ENCODE assay signal across 1 cellular context in the genomic region with DNA sequence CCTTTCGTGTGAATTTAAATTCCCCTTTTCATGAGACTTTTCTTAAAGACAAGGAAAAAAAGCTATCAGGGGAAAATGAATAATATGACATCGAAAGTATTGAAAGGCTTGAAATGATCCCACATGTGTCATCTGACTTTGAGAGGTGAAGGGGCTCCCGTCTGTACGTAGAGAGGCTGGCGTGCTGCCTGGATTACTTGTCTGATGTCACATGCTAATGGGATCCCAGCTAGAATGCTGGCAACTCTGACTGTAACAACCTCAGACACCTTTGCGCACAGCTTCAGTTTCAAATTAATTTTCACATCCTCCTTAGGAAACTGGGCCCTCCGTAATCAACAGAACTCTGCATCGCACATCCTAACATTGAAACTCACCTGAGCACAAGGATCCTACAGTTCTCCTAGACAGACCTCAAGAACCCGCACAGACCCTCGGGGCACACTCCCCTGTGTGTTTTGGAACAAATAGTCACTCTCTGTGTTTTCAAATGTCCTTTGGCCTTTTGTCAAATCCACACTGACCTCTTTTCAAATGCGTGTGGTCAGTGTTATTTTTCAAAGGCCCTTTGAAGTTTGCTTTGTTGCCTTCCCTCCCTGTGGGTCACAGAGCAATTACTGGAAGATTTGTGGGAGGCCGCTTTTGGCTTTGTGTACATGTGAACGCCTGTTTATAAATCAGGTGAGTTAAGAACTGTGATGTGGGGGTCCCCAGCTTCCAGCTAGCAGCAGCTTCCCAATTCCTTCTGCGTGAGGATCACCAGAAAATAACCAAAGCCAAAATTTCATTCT.
TF ChIP-seq lines count a peak whose summit lies in the region.

No MANE protein-coding gene starts in this region.

TF ChIP-seq in HepG2, 621 proteins besides CTCF, POLR2A, EP300 and RAD21 (continued from another document and continues in another):
- TF ChIP-seq, protein P1, sequence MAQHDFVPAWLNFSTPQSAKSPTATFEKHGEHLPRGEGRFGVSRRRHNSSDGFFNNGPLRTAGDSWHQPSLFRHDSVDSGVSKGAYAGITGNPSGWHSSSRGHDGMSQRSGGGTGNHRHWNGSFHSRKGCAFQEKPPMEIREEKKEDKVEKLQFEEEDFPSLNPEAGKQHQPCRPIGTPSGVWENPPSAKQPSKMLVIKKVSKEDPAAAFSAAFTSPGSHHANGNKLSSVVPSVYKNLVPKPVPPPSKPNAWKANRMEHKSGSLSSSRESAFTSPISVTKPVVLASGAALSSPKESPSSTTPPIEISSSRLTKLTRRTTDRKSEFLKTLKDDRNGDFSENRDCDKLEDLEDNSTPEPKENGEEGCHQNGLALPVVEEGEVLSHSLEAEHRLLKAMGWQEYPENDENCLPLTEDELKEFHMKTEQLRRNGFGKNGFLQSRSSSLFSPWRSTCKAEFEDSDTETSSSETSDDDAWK (CRISPR knock-in tag; IDR thresholded peaks at IDR 0.05) = no peak
- peak; percentile 87; the same call in 1 of the 2 replicates for TF ChIP-seq ETV5 (CRISPR knock-in tag; IDR thresholded peaks at IDR 0.05; ENCODE audit: borderline replicate concordance)
- peak; percentile 99 for TF ChIP-seq RCOR2 (CRISPR knock-in tag; IDR thresholded peaks at IDR 0.05)
- TF ChIP-seq FOXA1 (IDR thresholded peaks at IDR 0.05) = no peak
- TF ChIP-seq FOXA1 (CRISPR knock-in tag; IDR thresholded peaks at IDR 0.05) = peak; percentile 92
- TF ChIP-seq ZNF432 (CRISPR knock-in tag; IDR thresholded peaks at IDR 0.05; ENCODE audit: borderline replicate concordance) = no peak
- no peak for TF ChIP-seq SMARCC2 (IDR thresholded peaks at IDR 0.05)
- TF ChIP-seq LCORL (IDR thresholded peaks at IDR 0.05) = peak; percentile 66; the same call in 1 of the 2 replicates
- TF ChIP-seq LCORL (CRISPR knock-in tag; IDR thresholded peaks at IDR 0.05) = peak; percentile 97
- no peak for TF ChIP-seq TEAD2 (CRISPR knock-in tag; IDR thresholded peaks at IDR 0.05)
- peak; percentile 77; the same call in 1 of the 2 replicates for TF ChIP-seq ESRRA (CRISPR knock-in tag; IDR thresholded peaks at IDR 0.05; ENCODE audit: low read depth)
- no peak for TF ChIP-seq SETDB1 (CRISPR knock-in tag; IDR thresholded peaks at IDR 0.05; ENCODE audit: borderline replicate concordance)
- TF ChIP-seq ZSCAN31 (CRISPR knock-in tag; IDR thresholded peaks at IDR 0.05; ENCODE audit: low read depth) = peak; percentile 88
- TF ChIP-seq, protein P2, sequence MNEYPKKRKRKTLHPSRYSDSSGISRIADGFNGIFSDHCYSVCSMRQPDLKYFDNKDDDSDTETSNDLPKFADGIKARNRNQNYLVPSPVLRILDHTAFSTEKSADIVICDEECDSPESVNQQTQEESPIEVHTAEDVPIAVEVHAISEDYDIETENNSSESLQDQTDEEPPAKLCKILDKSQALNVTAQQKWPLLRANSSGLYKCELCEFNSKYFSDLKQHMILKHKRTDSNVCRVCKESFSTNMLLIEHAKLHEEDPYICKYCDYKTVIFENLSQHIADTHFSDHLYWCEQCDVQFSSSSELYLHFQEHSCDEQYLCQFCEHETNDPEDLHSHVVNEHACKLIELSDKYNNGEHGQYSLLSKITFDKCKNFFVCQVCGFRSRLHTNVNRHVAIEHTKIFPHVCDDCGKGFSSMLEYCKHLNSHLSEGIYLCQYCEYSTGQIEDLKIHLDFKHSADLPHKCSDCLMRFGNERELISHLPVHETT (CRISPR knock-in tag; conservative IDR thresholded peaks at IDR 0.05) = 0 out of 2 replicates have a peak, but pooled peaks have one; percentile 78
- TF ChIP-seq TCF7 (IDR thresholded peaks at IDR 0.05; ENCODE audit: low read depth) = peak; percentile 100
- peak; percentile 96 for TF ChIP-seq KDM3A (CRISPR knock-in tag; IDR thresholded peaks at IDR 0.05; ENCODE audit: low read depth)
- TF ChIP-seq, protein P3, sequence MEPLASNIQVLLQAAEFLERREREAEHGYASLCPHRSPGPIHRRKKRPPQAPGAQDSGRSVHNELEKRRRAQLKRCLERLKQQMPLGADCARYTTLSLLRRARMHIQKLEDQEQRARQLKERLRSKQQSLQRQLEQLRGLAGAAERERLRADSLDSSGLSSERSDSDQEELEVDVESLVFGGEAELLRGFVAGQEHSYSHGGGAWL (CRISPR knock-in tag; IDR thresholded peaks at IDR 0.05) = peak; percentile 55; the same call in 1 of the 2 replicates
- TF ChIP-seq, protein P4, sequence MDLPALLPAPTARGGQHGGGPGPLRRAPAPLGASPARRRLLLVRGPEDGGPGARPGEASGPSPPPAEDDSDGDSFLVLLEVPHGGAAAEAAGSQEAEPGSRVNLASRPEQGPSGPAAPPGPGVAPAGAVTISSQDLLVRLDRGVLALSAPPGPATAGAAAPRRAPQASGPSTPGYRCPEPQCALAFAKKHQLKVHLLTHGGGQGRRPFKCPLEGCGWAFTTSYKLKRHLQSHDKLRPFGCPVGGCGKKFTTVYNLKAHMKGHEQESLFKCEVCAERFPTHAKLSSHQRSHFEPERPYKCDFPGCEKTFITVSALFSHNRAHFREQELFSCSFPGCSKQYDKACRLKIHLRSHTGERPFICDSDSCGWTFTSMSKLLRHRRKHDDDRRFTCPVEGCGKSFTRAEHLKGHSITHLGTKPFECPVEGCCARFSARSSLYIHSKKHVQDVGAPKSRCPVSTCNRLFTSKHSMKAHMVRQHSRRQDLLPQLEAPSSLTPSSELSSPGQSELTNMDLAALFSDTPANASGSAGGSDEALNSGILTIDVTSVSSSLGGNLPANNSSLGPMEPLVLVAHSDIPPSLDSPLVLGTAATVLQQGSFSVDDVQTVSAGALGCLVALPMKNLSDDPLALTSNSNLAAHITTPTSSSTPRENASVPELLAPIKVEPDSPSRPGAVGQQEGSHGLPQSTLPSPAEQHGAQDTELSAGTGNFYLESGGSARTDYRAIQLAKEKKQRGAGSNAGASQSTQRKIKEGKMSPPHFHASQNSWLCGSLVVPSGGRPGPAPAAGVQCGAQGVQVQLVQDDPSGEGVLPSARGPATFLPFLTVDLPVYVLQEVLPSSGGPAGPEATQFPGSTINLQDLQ (CRISPR knock-in tag; IDR thresholded peaks at IDR 0.05) = no peak
- TF ChIP-seq, protein P5, sequence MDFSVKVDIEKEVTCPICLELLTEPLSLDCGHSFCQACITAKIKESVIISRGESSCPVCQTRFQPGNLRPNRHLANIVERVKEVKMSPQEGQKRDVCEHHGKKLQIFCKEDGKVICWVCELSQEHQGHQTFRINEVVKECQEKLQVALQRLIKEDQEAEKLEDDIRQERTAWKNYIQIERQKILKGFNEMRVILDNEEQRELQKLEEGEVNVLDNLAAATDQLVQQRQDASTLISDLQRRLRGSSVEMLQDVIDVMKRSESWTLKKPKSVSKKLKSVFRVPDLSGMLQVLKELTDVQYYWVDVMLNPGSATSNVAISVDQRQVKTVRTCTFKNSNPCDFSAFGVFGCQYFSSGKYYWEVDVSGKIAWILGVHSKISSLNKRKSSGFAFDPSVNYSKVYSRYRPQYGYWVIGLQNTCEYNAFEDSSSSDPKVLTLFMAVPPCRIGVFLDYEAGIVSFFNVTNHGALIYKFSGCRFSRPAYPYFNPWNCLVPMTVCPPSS (IDR thresholded peaks at IDR 0.05) = no peak
- no peak for TF ChIP-seq ZNF484 (CRISPR knock-in tag; IDR thresholded peaks at IDR 0.05; ENCODE audit: borderline replicate concordance, low read depth)
- TF ChIP-seq ZNF263 (CRISPR knock-in tag; IDR thresholded peaks at IDR 0.05) = no peak; the same call in 1 of the 2 replicates
- TF ChIP-seq, protein P6, sequence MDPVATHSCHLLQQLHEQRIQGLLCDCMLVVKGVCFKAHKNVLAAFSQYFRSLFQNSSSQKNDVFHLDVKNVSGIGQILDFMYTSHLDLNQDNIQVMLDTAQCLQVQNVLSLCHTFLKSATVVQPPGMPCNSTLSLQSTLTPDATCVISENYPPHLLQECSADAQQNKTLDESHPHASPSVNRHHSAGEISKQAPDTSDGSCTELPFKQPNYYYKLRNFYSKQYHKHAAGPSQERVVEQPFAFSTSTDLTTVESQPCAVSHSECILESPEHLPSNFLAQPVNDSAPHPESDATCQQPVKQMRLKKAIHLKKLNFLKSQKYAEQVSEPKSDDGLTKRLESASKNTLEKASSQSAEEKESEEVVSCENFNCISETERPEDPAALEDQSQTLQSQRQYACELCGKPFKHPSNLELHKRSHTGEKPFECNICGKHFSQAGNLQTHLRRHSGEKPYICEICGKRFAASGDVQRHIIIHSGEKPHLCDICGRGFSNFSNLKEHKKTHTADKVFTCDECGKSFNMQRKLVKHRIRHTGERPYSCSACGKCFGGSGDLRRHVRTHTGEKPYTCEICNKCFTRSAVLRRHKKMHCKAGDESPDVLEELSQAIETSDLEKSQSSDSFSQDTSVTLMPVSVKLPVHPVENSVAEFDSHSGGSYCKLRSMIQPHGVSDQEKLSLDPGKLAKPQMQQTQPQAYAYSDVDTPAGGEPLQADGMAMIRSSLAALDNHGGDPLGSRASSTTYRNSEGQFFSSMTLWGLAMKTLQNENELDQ (CRISPR knock-in tag; IDR thresholded peaks at IDR 0.05; ENCODE audit: borderline replicate concordance) = peak; percentile 87; the same call in 1 of the 2 replicates
- TF ChIP-seq THAP11 (CRISPR knock-in tag; IDR thresholded peaks at IDR 0.05) = peak; percentile 80
- no peak for TF ChIP-seq THYN1 (CRISPR knock-in tag; IDR thresholded peaks at IDR 0.05; ENCODE audit: borderline replicate concordance, low read depth)
- no peak for TF ChIP-seq ZNF143 (CRISPR knock-in tag; IDR thresholded peaks at IDR 0.05)
- TF ChIP-seq, protein P7, sequence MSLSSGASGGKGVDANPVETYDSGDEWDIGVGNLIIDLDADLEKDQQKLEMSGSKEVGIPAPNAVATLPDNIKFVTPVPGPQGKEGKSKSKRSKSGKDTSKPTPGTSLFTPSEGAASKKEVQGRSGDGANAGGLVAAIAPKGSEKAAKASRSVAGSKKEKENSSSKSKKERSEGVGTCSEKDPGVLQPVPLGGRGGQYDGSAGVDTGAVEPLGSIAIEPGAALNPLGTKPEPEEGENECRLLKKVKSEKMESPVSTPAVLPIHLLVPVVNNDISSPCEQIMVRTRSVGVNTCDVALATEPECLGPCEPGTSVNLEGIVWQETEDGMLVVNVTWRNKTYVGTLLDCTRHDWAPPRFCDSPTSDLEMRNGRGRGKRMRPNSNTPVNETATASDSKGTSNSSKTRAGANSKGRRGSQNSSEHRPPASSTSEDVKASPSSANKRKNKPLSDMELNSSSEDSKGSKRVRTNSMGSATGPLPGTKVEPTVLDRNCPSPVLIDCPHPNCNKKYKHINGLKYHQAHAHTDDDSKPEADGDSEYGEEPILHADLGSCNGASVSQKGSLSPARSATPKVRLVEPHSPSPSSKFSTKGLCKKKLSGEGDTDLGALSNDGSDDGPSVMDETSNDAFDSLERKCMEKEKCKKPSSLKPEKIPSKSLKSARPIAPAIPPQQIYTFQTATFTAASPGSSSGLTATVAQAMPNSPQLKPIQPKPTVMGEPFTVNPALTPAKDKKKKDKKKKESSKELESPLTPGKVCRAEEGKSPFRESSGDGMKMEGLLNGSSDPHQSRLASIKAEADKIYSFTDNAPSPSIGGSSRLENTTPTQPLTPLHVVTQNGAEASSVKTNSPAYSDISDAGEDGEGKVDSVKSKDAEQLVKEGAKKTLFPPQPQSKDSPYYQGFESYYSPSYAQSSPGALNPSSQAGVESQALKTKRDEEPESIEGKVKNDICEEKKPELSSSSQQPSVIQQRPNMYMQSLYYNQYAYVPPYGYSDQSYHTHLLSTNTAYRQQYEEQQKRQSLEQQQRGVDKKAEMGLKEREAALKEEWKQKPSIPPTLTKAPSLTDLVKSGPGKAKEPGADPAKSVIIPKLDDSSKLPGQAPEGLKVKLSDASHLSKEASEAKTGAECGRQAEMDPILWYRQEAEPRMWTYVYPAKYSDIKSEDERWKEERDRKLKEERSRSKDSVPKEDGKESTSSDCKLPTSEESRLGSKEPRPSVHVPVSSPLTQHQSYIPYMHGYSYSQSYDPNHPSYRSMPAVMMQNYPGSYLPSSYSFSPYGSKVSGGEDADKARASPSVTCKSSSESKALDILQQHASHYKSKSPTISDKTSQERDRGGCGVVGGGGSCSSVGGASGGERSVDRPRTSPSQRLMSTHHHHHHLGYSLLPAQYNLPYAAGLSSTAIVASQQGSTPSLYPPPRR (CRISPR knock-in tag; IDR thresholded peaks at IDR 0.05; ENCODE audit: borderline replicate concordance) = peak; percentile 98
- TF ChIP-seq, protein P8, sequence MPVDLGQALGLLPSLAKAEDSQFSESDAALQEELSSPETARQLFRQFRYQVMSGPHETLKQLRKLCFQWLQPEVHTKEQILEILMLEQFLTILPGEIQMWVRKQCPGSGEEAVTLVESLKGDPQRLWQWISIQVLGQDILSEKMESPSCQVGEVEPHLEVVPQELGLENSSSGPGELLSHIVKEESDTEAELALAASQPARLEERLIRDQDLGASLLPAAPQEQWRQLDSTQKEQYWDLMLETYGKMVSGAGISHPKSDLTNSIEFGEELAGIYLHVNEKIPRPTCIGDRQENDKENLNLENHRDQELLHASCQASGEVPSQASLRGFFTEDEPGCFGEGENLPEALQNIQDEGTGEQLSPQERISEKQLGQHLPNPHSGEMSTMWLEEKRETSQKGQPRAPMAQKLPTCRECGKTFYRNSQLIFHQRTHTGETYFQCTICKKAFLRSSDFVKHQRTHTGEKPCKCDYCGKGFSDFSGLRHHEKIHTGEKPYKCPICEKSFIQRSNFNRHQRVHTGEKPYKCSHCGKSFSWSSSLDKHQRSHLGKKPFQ (CRISPR knock-in tag; IDR thresholded peaks at IDR 0.05; ENCODE audit: insufficient replicate concordance) = peak; percentile 80
- no peak for TF ChIP-seq ONECUT2 (CRISPR knock-in tag; IDR thresholded peaks at IDR 0.05)
- peak; percentile 84 for TF ChIP-seq HNF4G (IDR thresholded peaks at IDR 0.05; ENCODE audit: borderline replicate concordance, low read depth, low read length)
- TF ChIP-seq HNF4G (CRISPR knock-in tag; IDR thresholded peaks at IDR 0.05; ENCODE audit: borderline replicate concordance, low read depth) = peak; percentile 91
- TF ChIP-seq, protein P9, sequence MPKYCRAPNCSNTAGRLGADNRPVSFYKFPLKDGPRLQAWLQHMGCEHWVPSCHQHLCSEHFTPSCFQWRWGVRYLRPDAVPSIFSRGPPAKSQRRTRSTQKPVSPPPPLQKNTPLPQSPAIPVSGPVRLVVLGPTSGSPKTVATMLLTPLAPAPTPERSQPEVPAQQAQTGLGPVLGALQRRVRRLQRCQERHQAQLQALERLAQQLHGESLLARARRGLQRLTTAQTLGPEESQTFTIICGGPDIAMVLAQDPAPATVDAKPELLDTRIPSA (CRISPR knock-in tag; IDR thresholded peaks at IDR 0.05; ENCODE audit: borderline replicate concordance) = no peak
- TF ChIP-seq ZNF703 (CRISPR knock-in tag; IDR thresholded peaks at IDR 0.05; ENCODE audit: borderline replicate concordance) = peak; percentile 80; the same call in 1 of the 2 replicates
- TF ChIP-seq HMG20B (CRISPR knock-in tag; conservative IDR thresholded peaks at IDR 0.05) = peak; percentile 98
- TF ChIP-seq, protein P10, sequence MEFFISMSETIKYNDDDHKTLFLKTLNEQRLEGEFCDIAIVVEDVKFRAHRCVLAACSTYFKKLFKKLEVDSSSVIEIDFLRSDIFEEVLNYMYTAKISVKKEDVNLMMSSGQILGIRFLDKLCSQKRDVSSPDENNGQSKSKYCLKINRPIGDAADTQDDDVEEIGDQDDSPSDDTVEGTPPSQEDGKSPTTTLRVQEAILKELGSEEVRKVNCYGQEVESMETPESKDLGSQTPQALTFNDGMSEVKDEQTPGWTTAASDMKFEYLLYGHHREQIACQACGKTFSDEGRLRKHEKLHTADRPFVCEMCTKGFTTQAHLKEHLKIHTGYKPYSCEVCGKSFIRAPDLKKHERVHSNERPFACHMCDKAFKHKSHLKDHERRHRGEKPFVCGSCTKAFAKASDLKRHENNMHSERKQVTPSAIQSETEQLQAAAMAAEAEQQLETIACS (CRISPR knock-in tag; IDR thresholded peaks at IDR 0.05) = no peak
- peak; percentile 85 for TF ChIP-seq FOSL2 (CRISPR knock-in tag; IDR thresholded peaks at IDR 0.05)
- peak; percentile 98 for TF ChIP-seq CREM (IDR thresholded peaks at IDR 0.05)
- TF ChIP-seq CREM (CRISPR knock-in tag; IDR thresholded peaks at IDR 0.05) = no peak
- TF ChIP-seq ZNF12 (CRISPR knock-in tag; IDR thresholded peaks at IDR 0.05) = peak; percentile 69
